ENCODE assay signal across 8 cellular contexts in the genomic region with DNA sequence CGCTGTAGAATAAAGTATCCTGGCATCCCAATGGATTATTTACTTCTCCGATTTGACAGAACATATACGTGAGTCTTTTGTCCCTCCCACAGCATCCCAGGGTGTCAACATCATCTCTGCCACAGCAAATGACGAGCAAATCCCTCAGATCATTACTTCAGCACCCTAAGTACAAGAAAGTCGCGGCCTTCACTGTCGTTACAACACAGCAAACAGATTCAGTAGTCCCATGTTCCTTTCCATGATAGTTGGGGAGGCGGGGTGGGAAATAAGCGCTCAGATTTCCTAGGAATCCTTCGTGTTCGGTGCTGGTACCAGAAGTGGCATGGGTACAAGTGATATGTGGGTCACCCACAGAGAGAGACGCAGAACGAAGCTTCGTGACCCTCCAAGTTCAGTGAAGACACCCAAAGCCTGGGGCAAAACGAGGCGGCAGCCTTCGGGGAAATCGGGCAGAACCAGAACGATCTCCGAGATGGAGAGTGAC. TPM values are rescaled to one million over a fixed set of nuclear protein-coding genes. Genes with fewer than 3 reads are reported as not detected.
DNase-seq lines count a peak whose midpoint lies in the region; ATAC-seq and TF ChIP-seq lines count a peak whose summit lies in the region.

No MANE protein-coding gene starts in this region.

- H3K27ac ChIP-seq in neural progenitor cell: no peak overlapping the region

- H4K20me1 ChIP-seq in neural progenitor cell (ENCODE audit: low read depth): peaks cover 25% of the 10 kb centered on the region

- no peaks in the 10 kb centered on the region for H3K9me3 Mint-ChIP-seq in activated CD8-positive, alpha-beta memory T cell treated with anti-CD3 and anti-CD28 coated beads, Interleukin-2, amount 10 ng/mL, durations not matched to agents 7 days and 5 days (ENCODE audit: low read depth)
- no peaks in the 10 kb centered on the region for H3K9me3 Mint-ChIP-seq in activated T-cell treated with anti-CD3 and anti-CD28 coated beads, Interleukin-2, amount 50 U/mL, for 72 hours
- H3K9me3 Mint-ChIP-seq in neural progenitor cell: no peaks in the 10 kb centered on the region

- H3K9me3 ChIP-seq in neural progenitor cell (ENCODE audit: low read depth): no peaks in the 10 kb centered on the region

- peak overlapping the region; percentile 43 for H3K9ac ChIP-seq in neural progenitor cell

- DNase-seq in activated CD8-positive, alpha-beta memory T cell treated with anti-CD3 and anti-CD28 coated beads, Interleukin-2, amount 10 ng/mL, durations not matched to agents 7 days and 5 days: peak; percentile 59
- DNase-seq in activated CD8-positive, alpha-beta memory T cell treated with anti-CD3 and anti-CD28 coated beads, Interleukin-2, amount 50 U/mL, for 48 hours: no peak
- DNase-seq in NCI-H2171 (lab: John Stamatoyannopoulos, UW) (peak; percentile 16), foreskin fibroblast (peak; percentile 23 to 49), neural progenitor cell (ENCODE audit: low spot score) (peak; percentile 51), mesenteric fat pad (ENCODE audit: low spot score) (no peak)
- DNase-seq in activated T-cell treated with anti-CD3 and anti-CD28 coated beads, Interleukin-2, amount 50 U/mL, for 72 hours: peak; percentile 20 to 33

- H3K36me3 Mint-ChIP-seq in activated CD8-positive, alpha-beta memory T cell treated with anti-CD3 and anti-CD28 coated beads, Interleukin-2, amount 10 ng/mL, durations not matched to agents 7 days and 5 days: peaks cover 3% of the 10 kb centered on the region
- H3K36me3 Mint-ChIP-seq in activated T-cell treated with anti-CD3 and anti-CD28 coated beads, Interleukin-2, amount 50 U/mL, for 72 hours (ENCODE audit: insufficient read depth in 2 of 2): peaks cover 0 to 2% of the 10 kb centered on the region in 2 donors
- H3K36me3 Mint-ChIP-seq in neural progenitor cell: no peaks in the 10 kb centered on the region

- peak overlapping the region; percentile 90 for H3K4me2 ChIP-seq in neural progenitor cell

- peaks cover 16% of the 10 kb centered on the region for H3K27me3 ChIP-seq in neural progenitor cell

- peaks cover 20% of the 10 kb centered on the region for H3F3A ChIP-seq in neural progenitor cell (ENCODE audit: low read depth)

- H3K79me2 ChIP-seq in neural progenitor cell (ENCODE audit: low read depth): peaks cover 53% of the 10 kb centered on the region

- peak overlapping the region; percentile 71 for H3K27ac Mint-ChIP-seq in activated CD8-positive, alpha-beta memory T cell treated with anti-CD3 and anti-CD28 coated beads, Interleukin-2, amount 10 ng/mL, durations not matched to agents 7 days and 5 days
- H3K27ac Mint-ChIP-seq in activated T-cell treated with anti-CD3 and anti-CD28 coated beads, Interleukin-2, amount 50 U/mL, for 72 hours: peak overlapping the region; percentile 74
- no peak overlapping the region for H3K27ac Mint-ChIP-seq in neural progenitor cell

- H3K4me3 ChIP-seq in foreskin fibroblast (ENCODE audit: low read depth in 1 of 2, low read length in 2 of 2): peak overlapping the region; percentile 84 to 88
- peak overlapping the region; percentile 93 for H3K4me3 ChIP-seq in neural progenitor cell

- ATAC-seq in activated CD8-positive, alpha-beta memory T cell treated with anti-CD3 and anti-CD28 coated beads, Interleukin-2, amount 10 ng/mL, durations not matched to agents 7 days and 5 days: no peak
- no peak for ATAC-seq in activated T-cell treated with anti-CD3 and anti-CD28 coated beads, Interleukin-2, amount 50 U/mL, for 72 hours (replicated peaks in 1 of 2)
- ATAC-seq in GM19452 (IDR thresholded peaks at IDR 0.05; ENCODE audit: unreplicated experiment): no peak

- peak overlapping the region; percentile 95 for H3K4me3 Mint-ChIP-seq in activated CD8-positive, alpha-beta memory T cell treated with anti-CD3 and anti-CD28 coated beads, Interleukin-2, amount 10 ng/mL, durations not matched to agents 7 days and 5 days
- peak overlapping the region; percentile 88 to 98 for H3K4me3 Mint-ChIP-seq in activated T-cell treated with anti-CD3 and anti-CD28 coated beads, Interleukin-2, amount 50 U/mL, for 72 hours
- peak overlapping the region; percentile 98 for H3K4me3 Mint-ChIP-seq in neural progenitor cell

- H3K36me3 ChIP-seq in neural progenitor cell: no peaks in the 10 kb centered on the region

- H2AFZ ChIP-seq in neural progenitor cell (replicated peaks): peak overlapping the region; percentile 66

- H3K4me1 Mint-ChIP-seq in activated CD8-positive, alpha-beta memory T cell treated with anti-CD3 and anti-CD28 coated beads, Interleukin-2, amount 10 ng/mL, durations not matched to agents 7 days and 5 days: peaks cover 44% of the 10 kb centered on the region
- H3K4me1 Mint-ChIP-seq in activated T-cell treated with anti-CD3 and anti-CD28 coated beads, Interleukin-2, amount 50 U/mL, for 72 hours (ENCODE audit: low read depth): peaks cover 40% of the 10 kb centered on the region
- H3K4me1 Mint-ChIP-seq in neural progenitor cell: peaks cover 24% of the 10 kb centered on the region

- CTCF ChIA-PET in activated CD8-positive, alpha-beta memory T cell treated with anti-CD3 and anti-CD28 coated beads, Interleukin-2, amount 10 ng/mL, durations not matched to agents 7 days and 5 days (lab: Charles Lee): no interaction called here

- no peak for TF ChIP-seq CTCF in foreskin fibroblast (IDR thresholded peaks at IDR 0.05; ENCODE audit: low read depth, low read length)
- no peak for TF ChIP-seq CTCF in neural progenitor cell (IDR thresholded peaks at IDR 0.05)

- H3K27me3 Mint-ChIP-seq in activated CD8-positive, alpha-beta memory T cell treated with anti-CD3 and anti-CD28 coated beads, Interleukin-2, amount 10 ng/mL, durations not matched to agents 7 days and 5 days: no peaks in the 10 kb centered on the region
- no peaks in the 10 kb centered on the region for H3K27me3 Mint-ChIP-seq in activated T-cell treated with anti-CD3 and anti-CD28 coated beads, Interleukin-2, amount 50 U/mL, for 72 hours (ENCODE audit: low read depth)
- H3K27me3 Mint-ChIP-seq in neural progenitor cell (ENCODE audit: insufficient read depth, low read depth): peaks cover 5% of the 10 kb centered on the region

- H3K4me1 ChIP-seq in neural progenitor cell: peaks cover 14% of the 10 kb centered on the region

RNA-seq across cellular contexts. Expression of a gene that starts 0.7 kb away (rescaled TPM):
- 10 to 100 TPM; 12.9 to 20.0 TPM for total RNA-seq in activated CD8-positive, alpha-beta memory T cell treated with anti-CD3 and anti-CD28 coated beads, Interleukin-2, amount 10 ng/mL, durations not matched to agents 7 days and 5 days
- total RNA-seq in activated T-cell treated with anti-CD3 and anti-CD28 coated beads, Interleukin-2, amount 50 U/mL, for 72 hours: 10 to 100 TPM; 23.4 to 23.7 TPM
- total RNA-seq in neural progenitor cell (ENCODE audit: low replicate concordance) (26.5 and 32.4 TPM in 2 replicates), mesenteric fat pad (15.7 TPM)

Comparison
In these comparisons a context has a peak if more than half of its experiments do, and no peak if none do; other contexts are left out.
1. DNase-seq: peak in activated CD8-positive, alpha-beta memory T cell treated with anti-CD3 and anti-CD28 coated beads, Interleukin-2, amount 10 ng/mL, durations not matched to agents 7 days and 5 days (single experiment), NCI-H2171 (single experiment), activated T-cell treated with anti-CD3 and anti-CD28 coated beads, Interleukin-2, amount 50 U/mL, for 72 hours (2 of 2), foreskin fibroblast (2 of 2) and neural progenitor cell (single experiment); none in activated CD8-positive, alpha-beta memory T cell treated with anti-CD3 and anti-CD28 coated beads, Interleukin-2, amount 50 U/mL, for 48 hours (single experiment) and mesenteric fat pad (single experiment).
2. Peak in every context shown above with its lines, with median percentiles within 50 percentile points of each other: H3K4me3 Mint-ChIP-seq.